ENCODE assay signal across 11 cellular contexts in the genomic region with DNA sequence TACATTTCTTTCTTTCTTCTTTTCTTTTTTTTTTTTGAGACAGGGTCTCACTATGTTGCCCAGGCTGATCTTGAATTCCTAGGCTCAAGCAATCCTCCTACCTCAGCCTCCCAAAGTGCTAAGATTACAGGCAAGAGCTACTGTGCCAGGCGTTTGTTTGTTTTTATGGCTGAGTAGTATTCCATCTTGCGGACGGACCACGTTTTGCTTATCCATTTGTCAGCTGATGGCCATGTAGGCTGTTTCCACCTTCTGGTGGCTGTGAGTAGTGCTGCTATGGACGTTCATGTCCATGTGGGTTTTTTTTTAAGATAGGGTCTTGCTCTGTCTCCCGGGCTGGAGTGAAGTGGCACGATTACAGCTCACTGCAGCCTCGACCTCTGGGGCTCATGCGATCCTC. TPM values are rescaled to one million over a fixed set of nuclear protein-coding genes. Genes with fewer than 3 reads are reported as not detected.
A peak's percentile ranks its signal among the peaks of the same experiment; 100 is the strongest.
DNase-seq lines count a peak whose midpoint lies in the region; ATAC-seq, FAIRE-seq and TF ChIP-seq lines count a peak whose summit lies in the region.
"Had no signal": no experiment of that assay in that cellular context is flagged by ENCODE, and none has a peak within 500 bp of the region (broad histone marks: within the 10 kb centered on the region; RNA-seq: fewer than 3 reads in every experiment).

No MANE protein-coding gene starts in this region.

- H3K4me2 ChIP-seq in PC-3 (ENCODE audit: low read length): no peak overlapping the region
- H3K4me2 ChIP-seq in endothelial cell of umbilical vein (ENCODE audit: insufficient read depth, low read length): no peak overlapping the region

- no peak for TF ChIP-seq POLR2A in endothelial cell of umbilical vein (IDR thresholded peaks at IDR 0.05; ENCODE audit: low read depth, low read length)

- no peak for FAIRE-seq in endothelial cell of umbilical vein (lab: Jason Lieb, UNC)

- H3K27ac Mint-ChIP-seq in stimulated activated naive B cell treated with anti-CD40 and anti-IgM and Interleukin-4, amounts not matched to agents 10 μg/mL and 1 μg/mL and 100 μg/mL, for 72 hours: peak overlapping the region; percentile 76

- peak in 2 of 3 donors; percentile 10 to 16 for DNase-seq in right cardiac atrium
- DNase-seq in left ventricle myocardium superior: no peak
- peak; percentile 27 for DNase-seq in PC-3
- peak; percentile 28 for DNase-seq in endothelial cell of umbilical vein (ENCODE audit: low read depth, low spot score)
- no peak for DNase-seq in stimulated activated naive B cell treated with anti-CD40 and anti-IgM and Interleukin-4, amounts not matched to agents 10 μg/mL and 1 μg/mL and 100 μg/mL, for 72 hours
- no peak for DNase-seq in mucosa of gallbladder (ENCODE audit: low spot score)
- DNase-seq in retina: no peak
- DNase-seq: COR-L47, immature natural killer cell, testis had no signal

- H3K9me1 ChIP-seq in endothelial cell of umbilical vein (replicated peaks; ENCODE audit: control insufficient read depth, extremely low read depth, insufficient read depth, low read length): no peaks in the 10 kb centered on the region

- POLR2A ChIA-PET in PC-3 (lab: Charles Lee; ENCODE audit: unreplicated experiment) (no interaction called here), endothelial cell of umbilical vein (lab: Charles Lee) (interaction anchor here (2.1 kb wide), 1 partner anchor 10 kb away, joined by 6 read pairs; a partner anchor contains a TSS)

- no peak overlapping the region for H2AFZ ChIP-seq in PC-3 (ENCODE audit: low read length)
- no peak overlapping the region for H2AFZ ChIP-seq in endothelial cell of umbilical vein (ENCODE audit: low read depth, low read length)

- H3K4me3 Mint-ChIP-seq in stimulated activated naive B cell treated with anti-CD40 and anti-IgM and Interleukin-4, amounts not matched to agents 10 μg/mL and 1 μg/mL and 100 μg/mL, for 72 hours: peak overlapping the region; percentile 90 to 94
- H3K4me3 Mint-ChIP-seq: immature natural killer cell had no signal

- no peaks in the 10 kb centered on the region for H3K9me3 Mint-ChIP-seq in stimulated activated naive B cell treated with anti-CD40 and anti-IgM and Interleukin-4, amounts not matched to agents 10 μg/mL and 1 μg/mL and 100 μg/mL, for 72 hours
- H3K9me3 Mint-ChIP-seq: immature natural killer cell had no signal

- H3K9me3 ChIP-seq in right cardiac atrium (ENCODE audit: control insufficient read depth, low read length) (no peaks in the 10 kb centered on the region), PC-3 (ENCODE audit: low read length) (no peaks in the 10 kb centered on the region), endothelial cell of umbilical vein (replicated peaks; ENCODE audit: control insufficient read depth, insufficient read depth, low read length) (no peaks in the 10 kb centered on the region)
- H3K9me3 ChIP-seq: testis had no signal

- no peaks in the 10 kb centered on the region for H3F3A ChIP-seq in PC-3 (ENCODE audit: low read length, unreplicated experiment)

- intact Hi-C loops in right cardiac atrium (cut with DNase I) (loop anchor here in 1 of 4 donors (10.0 kb wide), 1 partner anchor 192 kb away; a partner anchor contains a TSS), left ventricle myocardium superior (cut with micrococcal nuclease) (no loop called here), PC-3 (cut with micrococcal nuclease) (no loop called here), endothelial cell of umbilical vein (cut with micrococcal nuclease) (no loop called here)

- H3K4me3 ChIP-seq in right cardiac atrium (ENCODE audit: low read length) (no peak overlapping the region), PC-3 (ENCODE audit: low read length) (no peak overlapping the region), endothelial cell of umbilical vein (replicated peaks in 1 of 3; ENCODE audit: insufficient read depth in 1 of 3, low read depth in 1 of 3, low read length in 3 of 3) (no peak overlapping the region)
- H3K4me3 ChIP-seq: testis had no signal

- no peaks in the 10 kb centered on the region for H3K27me3 Mint-ChIP-seq in stimulated activated naive B cell treated with anti-CD40 and anti-IgM and Interleukin-4, amounts not matched to agents 10 μg/mL and 1 μg/mL and 100 μg/mL, for 72 hours

- H3K36me3 Mint-ChIP-seq in stimulated activated naive B cell treated with anti-CD40 and anti-IgM and Interleukin-4, amounts not matched to agents 10 μg/mL and 1 μg/mL and 100 μg/mL, for 72 hours: peaks cover 58 to 64% of the 10 kb centered on the region in 2 donors

- CTCF ChIA-PET in PC-3 (lab: Charles Lee) (no interaction called here), endothelial cell of umbilical vein (lab: Charles Lee) (interaction anchor here (0.9 to 2.5 kb wide), 6 partner anchors 9 to 136 kb away, joined by 3 to 10 read pairs (median 4); a partner anchor contains a TSS)

- no peak overlapping the region for H3K27ac ChIP-seq in right cardiac atrium (ENCODE audit: low read length)
- no peak overlapping the region for H3K27ac ChIP-seq in PC-3 (ENCODE audit: low read length)
- H3K27ac ChIP-seq in endothelial cell of umbilical vein (ENCODE audit: insufficient read depth, low read depth, low read length): no peak overlapping the region
- H3K27ac ChIP-seq: testis had no signal

- no peaks in the 10 kb centered on the region for H3K9me2 ChIP-seq in PC-3 (replicated peaks; ENCODE audit: low read length)

- WGBS in right cardiac atrium: 85% methylated on average over 9 of the region's 9 CpGs

- ATAC-seq in right cardiac atrium (no peak), left ventricle myocardium superior (no peak), PC-3 (0 out of 2 replicates have a peak, but pooled peaks have one; percentile 20), HG03025 (IDR thresholded peaks at IDR 0.05; ENCODE audit: low FRiP score, unreplicated experiment) (no peak)
- ATAC-seq in stimulated activated naive B cell treated with anti-CD40 and anti-IgM and Interleukin-4, amounts not matched to agents 10 μg/mL and 1 μg/mL and 100 μg/mL, for 72 hours (replicated peaks): no peak

- H3K36me3 ChIP-seq in PC-3 (ENCODE audit: low read depth, low read length) (peaks cover 8% of the 10 kb centered on the region; the same call in 1 of the 2 replicates), endothelial cell of umbilical vein (ENCODE audit: control insufficient read depth in 2 of 2, extremely low read depth in 1 of 2, insufficient read depth in 2 of 2, low read length in 2 of 2) (peaks cover 5 to 18% of the 10 kb centered on the region in 2 experiments)

- H3K4me1 ChIP-seq in right cardiac atrium (ENCODE audit: control insufficient read depth, insufficient read depth, low read length) (no peaks in the 10 kb centered on the region), PC-3 (ENCODE audit: insufficient read depth, low read length) (no peaks in the 10 kb centered on the region), endothelial cell of umbilical vein (ENCODE audit: control insufficient read depth, extremely low read depth, insufficient read depth, low read length) (peaks cover 9% of the 10 kb centered on the region)

- H4K20me1 ChIP-seq in PC-3 (ENCODE audit: low read length): no peaks in the 10 kb centered on the region
- H4K20me1 ChIP-seq in endothelial cell of umbilical vein (replicated peaks; ENCODE audit: control insufficient read depth, extremely low read depth, insufficient read depth, low read length): no peaks in the 10 kb centered on the region

- H3K9ac ChIP-seq in PC-3 (ENCODE audit: low read length): no peak overlapping the region
- H3K9ac ChIP-seq in endothelial cell of umbilical vein (replicated peaks; ENCODE audit: extremely low read depth, insufficient read depth, low read length): no peak overlapping the region

- H3K79me2 ChIP-seq in PC-3 (ENCODE audit: low read length) (no peaks in the 10 kb centered on the region), endothelial cell of umbilical vein (ENCODE audit: control insufficient read depth, insufficient read depth, low read length) (no peaks in the 10 kb centered on the region)

- TF ChIP-seq CTCF in PC-3 (conservative IDR thresholded peaks at IDR 0.05; ENCODE audit: low read depth, low read length): peak; percentile 43; the same call in 1 of the 2 replicates
- peak; percentile 8 to 9 for TF ChIP-seq CTCF in endothelial cell of umbilical vein (IDR thresholded peaks at IDR 0.05; ENCODE audit: extremely low read depth in 1 of 2, insufficient read depth in 1 of 2, low read depth in 1 of 2, low read length in 2 of 2)

- dilution Hi-C loops in endothelial cell of umbilical vein (cut with MboI; ENCODE audit: extremely low pct_ligation_motif_present, low sequenced_read_pairs): no loop called here

- H3K4me1 Mint-ChIP-seq in stimulated activated naive B cell treated with anti-CD40 and anti-IgM and Interleukin-4, amounts not matched to agents 10 μg/mL and 1 μg/mL and 100 μg/mL, for 72 hours: peaks cover 59 to 71% of the 10 kb centered on the region in 2 donors

- BruUV-seq in PC-3 (replicated peaks; lab: Mats Ljungman, UMichigan) (no TSS peak), endothelial cell of umbilical vein (replicated peaks; lab: Mats Ljungman, UMichigan) (no TSS peak)

- H3K27me3 ChIP-seq in right cardiac atrium (ENCODE audit: control insufficient read depth, insufficient read depth) (no peaks in the 10 kb centered on the region), PC-3 (ENCODE audit: low read length) (no peaks in the 10 kb centered on the region), endothelial cell of umbilical vein (ENCODE audit: control insufficient read depth in 2 of 2, insufficient read depth in 2 of 2, low read length in 2 of 2) (no peaks in the 10 kb centered on the region)
- H3K27me3 ChIP-seq: testis had no signal

RNA-seq across cellular contexts. Expression of a gene that starts 2.5 kb away (rescaled TPM):
- total RNA-seq in right cardiac atrium (1 to 10 TPM; 3.1 to 4.5 (median 3.9) TPM), left ventricle myocardium superior (3.4 TPM), PC-3 (2014; rRNA removed) (6.2 and 11.7 TPM in 2 replicates), endothelial cell of umbilical vein (5.3 and 8.1 TPM in 2 replicates), mucosa of gallbladder (12.8 TPM)
- polyA plus RNA-seq in right cardiac atrium (1.4 TPM), endothelial cell of umbilical vein (4.8 and 5.1 TPM in 2 replicates)
- 1.5 and 2.4 TPM in 2 replicates for polyA plus RNA-seq in endothelial cell of umbilical vein (2011; cell fraction: cytosol; rRNA removed)
- polyA plus RNA-seq in endothelial cell of umbilical vein (2011; cell fraction: nucleus; rRNA removed): 14.5 and 14.8 TPM in 2 replicates
- polyA plus RNA-seq in endothelial cell of umbilical vein (2012): 1.1 and 1.5 TPM in 2 replicates
- polyA minus RNA-seq in endothelial cell of umbilical vein: 3.6 and 5.2 TPM in 2 replicates
- not detected for polyA minus RNA-seq in endothelial cell of umbilical vein (2011; cell fraction: cytosol; rRNA and poly(A)+ RNA removed)
- polyA minus RNA-seq in endothelial cell of umbilical vein (2011; cell fraction: nucleus; rRNA and poly(A)+ RNA removed): 6.3 TPM in 2 replicates

RNA-seq across cellular contexts. Expression of a gene that starts 9.6 kb away (rescaled TPM):
- total RNA-seq in right cardiac atrium (10 to 100 TPM; 36.0 to 43.5 (median 40.3) TPM), left ventricle myocardium superior (29.8 TPM), PC-3 (2014; rRNA removed) (260 and 318 TPM in 2 replicates), endothelial cell of umbilical vein (86.4 and 103 TPM in 2 replicates), mucosa of gallbladder (84.8 TPM)
- polyA plus RNA-seq in right cardiac atrium (30.5 TPM), endothelial cell of umbilical vein (118 and 127 TPM in 2 replicates)
- 130 and 134 TPM in 2 replicates for polyA plus RNA-seq in endothelial cell of umbilical vein (2011; cell fraction: cytosol; rRNA removed)
- polyA plus RNA-seq in endothelial cell of umbilical vein (2011; cell fraction: nucleus; rRNA removed): 298 and 329 TPM in 2 replicates
- 68.8 and 73.0 TPM in 2 replicates for polyA plus RNA-seq in endothelial cell of umbilical vein (2012)
- polyA minus RNA-seq in endothelial cell of umbilical vein: 89.2 and 94.8 TPM in 2 replicates
- polyA minus RNA-seq in endothelial cell of umbilical vein (2011; cell fraction: cytosol; rRNA and poly(A)+ RNA removed): 94.3 TPM
- polyA minus RNA-seq in endothelial cell of umbilical vein (2011; cell fraction: nucleus; rRNA and poly(A)+ RNA removed): 57.6 and 60.5 TPM in 2 replicates

RNA-seq across cellular contexts. Expression of a gene that starts 9.8 kb away (rescaled TPM):
- total RNA-seq in right cardiac atrium: 10 to 100 TPM; 35.0 to 71.5 (median 47.0) TPM
- 61.9 TPM for polyA plus RNA-seq in right cardiac atrium
- 35.1 TPM for total RNA-seq in left ventricle myocardium superior
- total RNA-seq in PC-3 (2014; rRNA removed): 159 and 195 TPM in 2 replicates
- total RNA-seq in endothelial cell of umbilical vein: 318 and 371 TPM in 2 replicates
- polyA plus RNA-seq in endothelial cell of umbilical vein: 314 and 418 TPM in 2 replicates
- 181 and 257 TPM in 2 replicates for polyA plus RNA-seq in endothelial cell of umbilical vein (2011; cell fraction: cytosol; rRNA removed)
- polyA plus RNA-seq in endothelial cell of umbilical vein (2011; cell fraction: nucleus; rRNA removed): 815 and 843 TPM in 2 replicates
- 179 and 248 TPM in 2 replicates for polyA plus RNA-seq in endothelial cell of umbilical vein (2012)
- 120 and 143 TPM in 2 replicates for polyA minus RNA-seq in endothelial cell of umbilical vein
- polyA minus RNA-seq in endothelial cell of umbilical vein (2011; cell fraction: cytosol; rRNA and poly(A)+ RNA removed): 25.4 TPM
- 136 and 281 TPM in 2 replicates for polyA minus RNA-seq in endothelial cell of umbilical vein (2011; cell fraction: nucleus; rRNA and poly(A)+ RNA removed)
- total RNA-seq in mucosa of gallbladder: 227 TPM

RNA-seq across cellular contexts. Expression of a gene that starts 33.7 kb away (rescaled TPM):
- total RNA-seq in right cardiac atrium: 10 to 100 TPM; 15.3 to 44.8 (median 25.3) TPM
- 17.7 TPM for polyA plus RNA-seq in right cardiac atrium
- total RNA-seq in left ventricle myocardium superior: 22.4 TPM
- 127 and 207 TPM in 2 replicates for total RNA-seq in PC-3 (2014; rRNA removed)
- total RNA-seq in endothelial cell of umbilical vein: 310 and 336 TPM in 2 replicates
- 198 and 267 TPM in 2 replicates for polyA plus RNA-seq in endothelial cell of umbilical vein
- polyA plus RNA-seq in endothelial cell of umbilical vein (2011; cell fraction: cytosol; rRNA removed): 95.2 and 108 TPM in 2 replicates
- polyA plus RNA-seq in endothelial cell of umbilical vein (2011; cell fraction: nucleus; rRNA removed): 848 and 1,132 TPM in 2 replicates
- 185 and 211 TPM in 2 replicates for polyA plus RNA-seq in endothelial cell of umbilical vein (2012)
- 158 and 165 TPM in 2 replicates for polyA minus RNA-seq in endothelial cell of umbilical vein
- polyA minus RNA-seq in endothelial cell of umbilical vein (2011; cell fraction: cytosol; rRNA and poly(A)+ RNA removed): 9.4 TPM
- polyA minus RNA-seq in endothelial cell of umbilical vein (2011; cell fraction: nucleus; rRNA and poly(A)+ RNA removed): 135 and 363 TPM in 2 replicates
- 89.0 TPM for total RNA-seq in mucosa of gallbladder

RNA-seq across cellular contexts. Expression of a gene that starts 47.2 kb away (rescaled TPM):
- total RNA-seq in right cardiac atrium (10 to 100 TPM; 24.9 to 34.2 (median 27.7) TPM), left ventricle myocardium superior (26.4 TPM), PC-3 (2014; rRNA removed) (33.9 and 41.1 TPM in 2 replicates), endothelial cell of umbilical vein (73.6 and 75.7 TPM in 2 replicates), mucosa of gallbladder (98.1 TPM)
- polyA plus RNA-seq in right cardiac atrium (41.8 TPM), endothelial cell of umbilical vein (57.9 and 60.8 TPM in 2 replicates)
- polyA plus RNA-seq in endothelial cell of umbilical vein (2011; cell fraction: cytosol; rRNA removed): 17.7 and 27.3 TPM in 2 replicates
- 294 and 316 TPM in 2 replicates for polyA plus RNA-seq in endothelial cell of umbilical vein (2011; cell fraction: nucleus; rRNA removed)
- 70.0 and 90.9 TPM in 2 replicates for polyA plus RNA-seq in endothelial cell of umbilical vein (2012)
- polyA minus RNA-seq in endothelial cell of umbilical vein: 24.9 and 32.1 TPM in 2 replicates
- 17.0 TPM for polyA minus RNA-seq in endothelial cell of umbilical vein (2011; cell fraction: cytosol; rRNA and poly(A)+ RNA removed)
- 37.1 and 55.9 TPM in 2 replicates for polyA minus RNA-seq in endothelial cell of umbilical vein (2011; cell fraction: nucleus; rRNA and poly(A)+ RNA removed)

Comparison
In these comparisons a context has a peak if more than half of its experiments do, and no peak if none do; other contexts are left out.
1. DNase-seq: peak in right cardiac atrium (2 of 3), PC-3 (single experiment) and endothelial cell of umbilical vein (single experiment); none in left ventricle myocardium superior (single experiment), stimulated activated naive B cell treated with anti-CD40 and anti-IgM and Interleukin-4, amounts not matched to agents 10 μg/mL and 1 μg/mL and 100 μg/mL, for 72 hours (single experiment), mucosa of gallbladder (single experiment) and retina (single experiment).